Comparison of ENCODE assay signal across 25 cellular contexts in the genomic region with DNA sequence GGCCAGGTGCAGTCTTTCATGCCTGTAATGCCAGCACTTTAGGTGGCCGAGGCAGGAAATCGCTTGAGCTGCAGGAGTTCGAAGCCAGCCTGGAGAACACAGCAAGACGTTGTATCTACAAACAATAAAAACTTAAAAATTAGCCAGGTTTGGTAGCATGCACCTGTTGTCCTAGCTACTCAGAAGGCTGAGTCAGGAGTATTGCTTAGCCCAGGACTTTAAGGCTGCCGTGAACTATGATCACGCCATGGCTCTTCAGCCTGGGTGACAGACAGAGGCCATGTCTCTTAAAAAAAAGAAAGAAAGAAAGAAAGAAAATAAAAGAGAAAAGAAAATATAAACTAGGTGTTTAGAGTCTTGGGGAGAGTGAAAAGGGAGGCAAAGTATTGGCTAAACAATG.
"Had no signal": no experiment of that assay in that cellular context is flagged by ENCODE, and none has a peak within 500 bp of the region (broad histone marks: within the 10 kb centered on the region; RNA-seq: fewer than 3 reads in every experiment).

No MANE protein-coding gene starts in this region.

- DNase-seq: activated B cell treated with CpG ODN at 0.5 μM for 24 hours; activated CD8-positive, alpha-beta memory T cell treated with anti-CD3 and anti-CD28 coated beads, Interleukin-2, amount 10 ng/mL, durations not matched to agents 7 days and 5 days; activated CD8-positive, alpha-beta T cell treated with anti-CD3 and anti-CD28 coated beads, Interleukin-2, amount 10 ng/mL, durations not matched to agents 7 days and 5 days; activated effector memory CD4-positive, alpha-beta T cell treated with Interleukin-2 at 50 U/mL for 16 hours; activated naive CD4-positive, alpha-beta T cell treated with Interleukin-2 at 50 U/mL for 16 hours; activated T-cell treated with anti-CD3 and anti-CD28 coated beads, Interleukin-2, amount 50 U/mL, for 72 hours; anterior cingulate cortex; body of pancreas; cortex of kidney; foreskin keratinocyte; left ventricle myocardium superior; naive B cell; pancreas; retina; stimulated activated CD4-positive, alpha-beta T cell treated with anti-CD3 and anti-CD28 coated beads, Interleukin-12 subunit alpha, Interleukin-12 subunit beta, amount 100 ng/mL, for 4 hours; stimulated activated CD4-positive, alpha-beta T cell treated with anti-CD3 and anti-CD28 coated beads, Interleukin-4, amount 100 ng/mL, for 1 hour; stimulated activated naive CD8-positive, alpha-beta T cell treated with anti-CD3 and anti-CD28 coated beads, Interleukin-15, Interleukin-2, amounts not matched to agents 100 U/mL and 50 U/mL, for 24 hours; T-helper 2 cell; testis; upper lobe of left lung had no signal

- H3K36me3 ChIP-seq: pancreas, prostate gland, upper lobe of left lung had no signal

- H3K27ac Mint-ChIP-seq: activated B cell treated with CpG ODN at 0.5 μM for 24 hours; activated CD8-positive, alpha-beta memory T cell treated with anti-CD3 and anti-CD28 coated beads, Interleukin-2, amount 10 ng/mL, durations not matched to agents 7 days and 5 days; activated CD8-positive, alpha-beta T cell treated with anti-CD3 and anti-CD28 coated beads, Interleukin-2, amount 10 ng/mL, durations not matched to agents 7 days and 5 days; activated naive CD8-positive, alpha-beta T cell; activated T-cell treated with anti-CD3 and anti-CD28 coated beads, Interleukin-2, amount 50 U/mL, for 72 hours had no signal

- H3K4me1 ChIP-seq: foreskin keratinocyte, prostate gland had no signal

- H3K36me3 Mint-ChIP-seq: activated CD8-positive, alpha-beta memory T cell treated with anti-CD3 and anti-CD28 coated beads, Interleukin-2, amount 10 ng/mL, durations not matched to agents 7 days and 5 days; activated naive CD8-positive, alpha-beta T cell; naive B cell had no signal

- H3K4me1 Mint-ChIP-seq: activated B cell treated with CpG ODN at 0.5 μM for 24 hours; activated CD8-positive, alpha-beta memory T cell treated with anti-CD3 and anti-CD28 coated beads, Interleukin-2, amount 10 ng/mL, durations not matched to agents 7 days and 5 days; naive B cell had no signal

- H3K4me3 Mint-ChIP-seq: activated B cell treated with CpG ODN at 0.5 μM for 24 hours; activated CD8-positive, alpha-beta memory T cell treated with anti-CD3 and anti-CD28 coated beads, Interleukin-2, amount 10 ng/mL, durations not matched to agents 7 days and 5 days; activated CD8-positive, alpha-beta T cell treated with anti-CD3 and anti-CD28 coated beads, Interleukin-2, amount 10 ng/mL, durations not matched to agents 7 days and 5 days; activated naive CD8-positive, alpha-beta T cell; activated T-cell treated with anti-CD3 and anti-CD28 coated beads, Interleukin-2, amount 50 U/mL, for 72 hours; naive B cell had no signal

- ATAC-seq: activated CD8-positive, alpha-beta memory T cell treated with anti-CD3 and anti-CD28 coated beads, Interleukin-2, amount 10 ng/mL, durations not matched to agents 7 days and 5 days; activated CD8-positive, alpha-beta T cell treated with anti-CD3 and anti-CD28 coated beads, Interleukin-2, amount 10 ng/mL, durations not matched to agents 7 days and 5 days; activated T-cell treated with anti-CD3 and anti-CD28 coated beads, Interleukin-2, amount 50 U/mL, for 72 hours; body of pancreas; esophagus mucosa; foreskin keratinocyte; sciatic nerve; stimulated activated naive CD8-positive, alpha-beta T cell treated with anti-CD3 and anti-CD28 coated beads, Interleukin-15, Interleukin-2, amounts not matched to agents 100 U/mL and 50 U/mL, for 24 hours had no signal

- H3K27ac ChIP-seq: foreskin keratinocyte, prostate gland, skin epidermis, testis, upper lobe of left lung had no signal

- H3K27me3 ChIP-seq: body of pancreas, foreskin keratinocyte, pancreas, testis, upper lobe of left lung had no signal

- H3K27me3 Mint-ChIP-seq: activated B cell treated with CpG ODN at 0.5 μM for 24 hours; activated CD8-positive, alpha-beta memory T cell treated with anti-CD3 and anti-CD28 coated beads, Interleukin-2, amount 10 ng/mL, durations not matched to agents 7 days and 5 days; activated naive CD8-positive, alpha-beta T cell; naive B cell had no signal

- H3K4me3 ChIP-seq: body of pancreas, pancreas, prostate gland, skin epidermis, testis, upper lobe of left lung had no signal
